Comparison of ENCODE assay signal across 1 cellular context in genomic region chr22:17266261-17266971, GRCh38.
TF ChIP-seq lines count a peak whose summit lies in the region.

No MANE protein-coding gene starts in this region.

TF ChIP-seq in HEK293, 187 proteins besides CTCF, POLR2A, EP300 and RAD21 (continued from another document):
- TF ChIP-seq, protein P1, sequence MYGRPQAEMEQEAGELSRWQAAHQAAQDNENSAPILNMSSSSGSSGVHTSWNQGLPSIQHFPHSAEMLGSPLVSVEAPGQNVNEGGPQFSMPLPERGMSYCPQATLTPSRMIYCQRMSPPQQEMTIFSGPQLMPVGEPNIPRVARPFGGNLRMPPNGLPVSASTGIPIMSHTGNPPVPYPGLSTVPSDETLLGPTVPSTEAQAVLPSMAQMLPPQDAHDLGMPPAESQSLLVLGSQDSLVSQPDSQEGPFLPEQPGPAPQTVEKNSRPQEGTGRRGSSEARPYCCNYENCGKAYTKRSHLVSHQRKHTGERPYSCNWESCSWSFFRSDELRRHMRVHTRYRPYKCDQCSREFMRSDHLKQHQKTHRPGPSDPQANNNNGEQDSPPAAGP (tag by site-specific recombination; IDR thresholded peaks at IDR 0.05) = no peak; the same call in 1 of the 2 replicates
